Comparison of ENCODE assay signal across 7 cellular contexts in the genomic region with DNA sequence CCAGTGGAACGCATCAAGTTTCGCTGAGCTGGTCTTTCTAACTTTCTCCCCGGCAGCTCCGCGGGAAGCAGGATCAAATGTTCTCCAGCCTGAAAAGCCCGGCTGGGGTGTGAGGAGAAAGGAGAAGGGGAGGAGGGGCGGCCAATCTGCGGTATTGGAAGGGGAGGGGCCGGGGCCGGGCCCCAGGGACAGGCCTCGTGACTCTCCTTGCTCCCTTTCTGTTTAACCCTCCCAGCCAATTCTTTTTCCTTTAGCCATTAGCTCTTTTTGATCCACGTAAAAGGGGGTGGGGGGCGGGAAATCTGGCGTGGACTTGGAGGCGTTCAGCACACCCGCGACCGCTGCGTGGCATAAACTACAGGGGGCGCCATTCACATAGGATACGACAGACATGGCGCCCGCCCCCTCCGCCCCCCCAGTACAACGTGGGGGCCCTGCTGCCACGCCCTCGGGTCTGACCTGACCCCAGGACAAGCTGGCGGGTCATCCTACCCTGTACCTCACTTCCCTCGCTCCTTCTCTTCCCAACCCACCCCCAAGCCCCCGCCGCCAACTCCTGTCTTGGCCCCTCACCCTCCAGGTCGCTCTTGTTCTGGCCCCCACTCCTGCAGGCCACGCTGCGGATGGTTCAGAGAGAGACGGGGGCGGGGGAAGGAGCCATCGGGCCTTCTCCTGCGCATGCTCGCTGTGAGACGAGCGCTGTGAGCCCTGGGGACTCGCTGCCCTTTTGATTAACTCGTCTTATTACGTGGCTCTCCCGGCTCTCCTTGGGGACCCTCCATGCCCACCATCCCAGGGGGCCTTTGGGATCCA. TPM values are rescaled to one million over a fixed set of nuclear protein-coding genes. Genes with fewer than 3 reads are reported as not detected.
DNase-seq lines count a peak whose midpoint lies in the region; ATAC-seq and TF ChIP-seq lines count a peak whose summit lies in the region.

No MANE protein-coding gene starts in this region.

- peaks cover 5% of the 10 kb centered on the region for H3K4me1 ChIP-seq in Karpas-422 (ENCODE audit: low read length)
- H3K4me1 ChIP-seq in spleen: peaks cover 5 to 31% (median 12%) of the 10 kb centered on the region in 6 donors

- no peaks in the 10 kb centered on the region for H3K9me2 ChIP-seq in Karpas-422 (replicated peaks; ENCODE audit: insufficient read depth, low read length)

- H3K9ac ChIP-seq in Karpas-422 (ENCODE audit: low read length): peak overlapping the region; percentile 37

- H3K79me2 ChIP-seq in Karpas-422 (ENCODE audit: low read length): no peaks in the 10 kb centered on the region

- H3K9me3 ChIP-seq in Karpas-422 (ENCODE audit: low read length) (no peaks in the 10 kb centered on the region), spleen (no peaks in the 10 kb centered on the region)

- WGBS in spleen, 5 donors: 2 to 5% (median 4%) methylated on average over 35 to 45 of the region's 45 CpGs

- DNase-seq in Karpas-422: peak; percentile 81
- peak; percentile 49 to 56 (median 50) for DNase-seq in activated CD4-positive, CD25-positive, alpha-beta regulatory T cell (lab: John Stamatoyannopoulos, UW)
- DNase-seq in central memory CD4-positive, alpha-beta T cell: peak; percentile 73
- peak; percentile 95 for DNase-seq in islet precursor cell
- peak; percentile 90 for DNase-seq in spleen

- no peak overlapping the region for H3K27ac ChIP-seq in Karpas-422 (ENCODE audit: low read length)
- peak overlapping the region; percentile 20 to 82 (median 62) for H3K27ac ChIP-seq in spleen

- H2AFZ ChIP-seq in Karpas-422 (ENCODE audit: low read length): peak overlapping the region; percentile 81

- H3K36me3 ChIP-seq in Karpas-422 (ENCODE audit: insufficient read depth, low read length): no peaks in the 10 kb centered on the region
- no peaks in the 10 kb centered on the region for H3K36me3 ChIP-seq in spleen

- peak; percentile 35 to 79 (median 55) for TF ChIP-seq CTCF in spleen (IDR thresholded peaks at IDR 0.05 in 8 of 11, conservative IDR thresholded peaks at IDR 0.05 in 3 of 11)

- peak overlapping the region; percentile 57 for H3K4me2 ChIP-seq in Karpas-422 (ENCODE audit: low read depth, low read length, poor library complexity, severe bottlenecking)

- H3K4me3 ChIP-seq in Karpas-422 (ENCODE audit: low read length): peak overlapping the region; percentile 47; the same call in 1 of the 2 replicates
- H3K4me3 ChIP-seq in spleen: peak overlapping the region; percentile 41 to 78 (median 44)

- ATAC-seq in GM18868 (IDR thresholded peaks at IDR 0.05; ENCODE audit: unreplicated experiment): peak; percentile 72
- ATAC-seq in HG03469 (IDR thresholded peaks at IDR 0.05; ENCODE audit: unreplicated experiment): no peak

- no peaks in the 10 kb centered on the region for H4K20me1 ChIP-seq in Karpas-422 (ENCODE audit: insufficient read depth, low read depth, low read length)

- H3K27me3 ChIP-seq in Karpas-422 (ENCODE audit: low read length): no peaks in the 10 kb centered on the region
- peaks cover 0 to 15% (median 0%) of the 10 kb centered on the region in 7 donors for H3K27me3 ChIP-seq in spleen (replicated peaks in 1 of 7)

- TF ChIP-seq POLR2A in spleen (IDR thresholded peaks at IDR 0.05): no peak

- intact Hi-C loops in spleen (cut with DNase I; ENCODE audit: low total_unique reads): loop anchor here (10.0 kb wide), 1 partner anchor 789 kb away; no protein-coding TSS in a partner anchor

RNA-seq across cellular contexts. Expression of a gene that starts 7.8 kb away (rescaled TPM):
- not detected in 2 replicates for total RNA-seq in Karpas-422 (2014; rRNA removed; shearing (Covaris generic); ENCODE audit: low replicate concordance)
- total RNA-seq in spleen: 10 to 100 TPM in 6 of 7 donors, 1 to 10 TPM in 1; 1.7 to 33.8 (median 12.0) TPM
- polyA plus RNA-seq in spleen: 1 to 10 TPM in 2 of 3 donors, under 1 TPM in 1; 0.51 to 2.9 (median 2.4) TPM
